ENCODE assay signal across 8 cellular contexts in the genomic region with DNA sequence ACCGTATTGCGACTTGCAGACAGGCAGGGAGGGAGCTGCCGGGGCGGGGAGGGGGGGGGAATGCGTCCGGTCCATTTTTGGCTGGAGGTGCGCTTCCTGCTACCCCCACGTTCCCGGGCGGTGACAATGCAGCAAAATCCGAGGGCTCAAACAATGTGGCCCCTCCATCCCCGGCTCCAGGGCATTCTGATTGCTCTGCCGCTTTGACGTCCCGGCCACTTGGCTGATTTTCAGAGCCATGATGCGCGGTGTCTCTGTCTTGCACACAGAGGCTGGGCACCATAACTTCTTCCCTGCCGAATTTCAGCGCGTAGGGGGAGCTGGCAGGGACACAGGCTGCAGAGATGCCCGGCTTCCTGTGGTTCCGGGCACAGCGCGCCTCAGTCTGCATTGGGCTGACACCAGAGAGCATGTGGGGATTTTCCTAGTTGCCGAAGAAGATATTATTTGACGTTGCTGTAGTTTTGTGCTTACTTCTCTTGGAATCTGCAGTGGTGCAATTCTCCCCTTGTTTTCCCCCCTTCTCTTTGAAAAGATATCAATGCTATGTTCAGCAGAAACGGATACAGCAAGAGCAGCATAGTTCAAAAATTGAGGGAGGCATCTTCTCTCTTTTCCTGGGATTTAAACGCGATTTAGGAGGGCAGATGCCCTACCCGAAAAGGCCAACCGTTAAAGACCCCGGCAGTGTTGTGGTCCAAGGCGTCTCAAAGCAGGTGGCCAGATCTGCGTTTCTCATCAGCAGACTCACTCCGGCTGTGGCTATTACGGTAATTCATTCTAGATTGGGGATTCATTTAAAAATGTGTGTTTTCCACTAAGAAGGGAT. TPM values are rescaled to one million over a fixed set of nuclear protein-coding genes. Genes with fewer than 3 reads are reported as not detected.
A peak's percentile ranks its signal among the peaks of the same experiment; 100 is the strongest.
DNase-seq lines count a peak whose midpoint lies in the region; ATAC-seq, FAIRE-seq and TF ChIP-seq lines count a peak whose summit lies in the region.

No MANE protein-coding gene starts in this region.

- no peak overlapping the region for H3K4me2 ChIP-seq in HepG2 (ENCODE audit: low read depth, low read length)

- H3K9ac ChIP-seq in HepG2 (ENCODE audit: insufficient read depth, low read depth, low read length), result no peak overlapping the region

- H3K4me1 ChIP-seq in HepG2 (ENCODE audit: insufficient read depth, low read length) (no peaks in the 10 kb centered on the region), upper lobe of left lung (peaks cover 11 to 18% (median 14%) of the 10 kb centered on the region in 4 donors)

- no peaks in the 10 kb centered on the region for H3K36me3 ChIP-seq in HepG2 (replicated peaks in 1 of 2; ENCODE audit: control insufficient read depth in 1 of 2, insufficient read depth in 2 of 2, low read length in 2 of 2)
- H3K36me3 ChIP-seq in upper lobe of left lung, result no peaks in the 10 kb centered on the region

- FAIRE-seq in HepG2 (lab: Jason Lieb, UNC), result no peak
- FAIRE-seq in GM12892 (lab: Jason Lieb, UNC), result no peak

- TF ChIP-seq POLR2A in HepG2 (IDR thresholded peaks at IDR 0.05; ENCODE audit: insufficient read depth in 1 of 2, low read depth in 2 of 2, low read length in 2 of 2) (no peak), upper lobe of left lung (IDR thresholded peaks at IDR 0.05) (no peak), GM12892 (IDR thresholded peaks at IDR 0.05; ENCODE audit: low read depth, low read length) (no peak)

- peaks cover 6% of the 10 kb centered on the region for H3K4me1 Mint-ChIP-seq in activated naive CD4-positive, alpha-beta T cell treated with anti-CD3 and anti-CD28 coated beads for 36 hours (ENCODE audit: low read depth)

- TF ChIP-seq RAD21 in HepG2 (CRISPR knock-in tag; IDR thresholded peaks at IDR 0.05), result no peak

- no TSS peak for BruUV-seq in HepG2 (replicated peaks; lab: Mats Ljungman, UMichigan)

- H3K4me3 Mint-ChIP-seq in activated naive CD4-positive, alpha-beta T cell treated with anti-CD3 and anti-CD28 coated beads for 36 hours, result peak overlapping the region; percentile 52

- intact Hi-C loops in activated naive CD4-positive, alpha-beta T cell treated with anti-CD3 and anti-CD28 coated beads for 36 hours (cut with micrococcal nuclease), result no loop called here
- intact Hi-C loops in HepG2 (cut with micrococcal nuclease; ENCODE audit: unreplicated experiment), result no loop called here

- H3K79me2 ChIP-seq in HepG2 (ENCODE audit: insufficient read depth, low read length), result no peaks in the 10 kb centered on the region

- no peaks in the 10 kb centered on the region for H4K20me1 ChIP-seq in HepG2 (ENCODE audit: insufficient read depth, low read length)

- H3K4me3 ChIP-seq in astrocyte of the cerebellum (ENCODE audit: low read depth, low read length) (peak overlapping the region; percentile 56), HepG2 (replicated peaks in 1 of 3; ENCODE audit: insufficient read depth in 1 of 3, low read depth in 2 of 3, low read length in 3 of 3) (no peak overlapping the region), upper lobe of left lung (peak overlapping the region in 3 of 4 donors; percentile 14 to 37 (median 21))

- no peaks in the 10 kb centered on the region for H3K9me3 Mint-ChIP-seq in activated naive CD4-positive, alpha-beta T cell treated with anti-CD3 and anti-CD28 coated beads for 36 hours

- no peak overlapping the region for H2AFZ ChIP-seq in HepG2 (ENCODE audit: low read length)

- 14% methylated on average over 12 of the region's 36 CpGs for WGBS in HepG2 (ENCODE audit: low lambda C conversion rate)
- WGBS in upper lobe of left lung, 2 donors, result 11 to 23% methylated on average over 19 to 36 of the region's 36 CpGs

- H3K27ac ChIP-seq in HepG2 (ENCODE audit: extremely low read length, insufficient read depth, low read length), result no peak overlapping the region
- no peak overlapping the region for H3K27ac ChIP-seq in upper lobe of left lung

- TF ChIP-seq EP300 in HepG2 (IDR thresholded peaks at IDR 0.05; ENCODE audit: low read depth in 2 of 2, low read length in 2 of 2) (no peak), HepG2 (CRISPR knock-in tag; IDR thresholded peaks at IDR 0.05; ENCODE audit: borderline replicate concordance) (no peak), upper lobe of left lung (IDR thresholded peaks at IDR 0.05) (no peak)

- CTCF ChIA-PET in activated naive CD4-positive, alpha-beta T cell treated with anti-CD3 and anti-CD28 coated beads for 36 hours (lab: Charles Lee), result no interaction called here
- CTCF ChIA-PET in HepG2 (lab: Yijun Ruan, JAX; ENCODE audit: low intra/inter-chr PET ratio, low total read pairs), result no interaction called here

- H3K36me3 Mint-ChIP-seq in activated naive CD4-positive, alpha-beta T cell treated with anti-CD3 and anti-CD28 coated beads for 36 hours (ENCODE audit: low read depth), result no peaks in the 10 kb centered on the region

- H3K9me3 ChIP-seq in HepG2 (ENCODE audit: low read length) (no peaks in the 10 kb centered on the region), upper lobe of left lung (no peaks in the 10 kb centered on the region)

- POLR2A ChIA-PET in HepG2 (lab: Yijun Ruan, JAX), result no interaction called here

- peaks cover 63% of the 10 kb centered on the region for H3K27me3 Mint-ChIP-seq in activated naive CD4-positive, alpha-beta T cell treated with anti-CD3 and anti-CD28 coated beads for 36 hours (ENCODE audit: low read depth)

- ATAC-seq in HepG2, result no peak
- ATAC-seq in upper lobe of left lung (ENCODE audit: low FRiP score in 2 of 2), result peak in 1 of 2 donors; percentile 15

- DNase-seq in activated naive CD4-positive, alpha-beta T cell treated with anti-CD3 and anti-CD28 coated beads for 36 hours, result peak; percentile 9
- no peak for DNase-seq in activated naive CD4-positive, alpha-beta T cell treated with anti-CD3 and anti-CD28 coated beads, Interleukin-2, amount 50 U/mL, for 16 hours
- DNase-seq in astrocyte of the cerebellum (ENCODE audit: low read depth) (no peak), HepG2 (ENCODE audit: low spot score) (no peak), upper lobe of left lung (peak in 1 of 2 donors; percentile 40), dermis blood vessel endothelial cell (no peak), GM12892 (ENCODE audit: insufficient read length) (no peak), CD1c-positive myeloid dendritic cell (ENCODE audit: extremely low spot score) (no peak)

- in situ Hi-C loops in astrocyte of the cerebellum (cut with HindIII; ENCODE audit: low sequenced_read_pairs), result no loop called here
- in situ Hi-C loops in HepG2 (cut with HindIII; ENCODE audit: extremely low pct_ligation_motif_present, low pct_unique_long_range_greater_than_20kb), result no loop called here

- TF ChIP-seq CTCF in astrocyte of the cerebellum (IDR thresholded peaks at IDR 0.05; ENCODE audit: low read depth, low read length, missing control alignments) (no peak), HepG2 (CRISPR knock-in tag; IDR thresholded peaks at IDR 0.05) (no peak), upper lobe of left lung (IDR thresholded peaks at IDR 0.05) (no peak)

- H3K27me3 ChIP-seq in HepG2 (ENCODE audit: control insufficient read depth in 1 of 2, insufficient read depth in 2 of 2, low read length in 2 of 2), result peaks cover 1 to 50% of the 10 kb centered on the region in 2 experiments
- peaks cover 0 to 33% (median 17%) of the 10 kb centered on the region in 4 donors for H3K27me3 ChIP-seq in upper lobe of left lung

- no peak overlapping the region for H3K27ac Mint-ChIP-seq in activated naive CD4-positive, alpha-beta T cell treated with anti-CD3 and anti-CD28 coated beads for 36 hours

TF ChIP-seq in HepG2, 621 proteins besides CTCF, POLR2A, EP300 and RAD21 (continues in another document):
- no peak for TF ChIP-seq ZMAT5 (CRISPR knock-in tag; IDR thresholded peaks at IDR 0.05; ENCODE audit: borderline replicate concordance, low read depth)
- TF ChIP-seq ZNF430 (CRISPR knock-in tag; IDR thresholded peaks at IDR 0.05), result no peak
- no peak for TF ChIP-seq ZNF879 (CRISPR knock-in tag; IDR thresholded peaks at IDR 0.05)
- TF ChIP-seq CHCHD3 (CRISPR knock-in tag; IDR thresholded peaks at IDR 0.05), result no peak
- TF ChIP-seq SRF (IDR thresholded peaks at IDR 0.05; ENCODE audit: low read depth, low read length), result no peak
- TF ChIP-seq NFATC3 (CRISPR knock-in tag; IDR thresholded peaks at IDR 0.05), result no peak

RNA-seq across cellular contexts. Expression of gene HECW1, which starts 1.4 kb away (rescaled TPM):
- not detected for total RNA-seq in activated naive CD4-positive, alpha-beta T cell treated with anti-CD3 and anti-CD28 coated beads for 36 hours
- total RNA-seq in HepG2 (2016; rRNA removed; fragmentation: Illumina TruSeq; extraction: Trizol), result not detected in 2 replicates
- total RNA-seq in HepG2 (2016; cell fraction: cytosol; rRNA removed; fragmentation: Illumina TruSeq; extraction: Trizol; ENCODE audit: low read depth), result under 0.01 TPM in 1 of 2 replicates, not detected in the other
- not detected in 2 replicates for total RNA-seq in HepG2 (2016; cell fraction: insoluble cytoplasmic fraction; rRNA removed; fragmentation: Illumina TruSeq; extraction: Trizol)
- not detected in 2 replicates for total RNA-seq in HepG2 (2016; cell fraction: membrane; rRNA removed; fragmentation: Illumina TruSeq; extraction: Trizol)
- total RNA-seq in HepG2 (2016; cell fraction: nucleus; rRNA removed; fragmentation: Illumina TruSeq; extraction: Trizol), result not detected in 2 replicates
- polyA plus RNA-seq in HepG2 (2011; rRNA removed), result not detected in 2 replicates
- not detected in 2 replicates for polyA plus RNA-seq in HepG2 (2011; cell fraction: cytosol; rRNA removed)
- polyA plus RNA-seq in HepG2 (2011; cell fraction: nucleus; rRNA removed), result not detected in 2 replicates
- polyA plus RNA-seq in HepG2 (2012), result not detected in 2 replicates
- not detected in 2 replicates for polyA plus RNA-seq in HepG2 (2016; cell fraction: cytosol; fragmentation: Illumina TruSeq; extraction: Trizol; ENCODE audit: low read depth)
- not detected in 2 replicates for polyA plus RNA-seq in HepG2 (2016; cell fraction: insoluble cytoplasmic fraction; fragmentation: Illumina TruSeq; extraction: Trizol; ENCODE audit: low read depth)
- polyA plus RNA-seq in HepG2 (2016; cell fraction: membrane; fragmentation: Illumina TruSeq; extraction: Trizol; ENCODE audit: low read depth), result not detected in 2 replicates
- not detected in 2 replicates for polyA plus RNA-seq in HepG2 (2016; cell fraction: nucleus; fragmentation: Illumina TruSeq; extraction: Trizol; ENCODE audit: insufficient read depth, low read depth)
- polyA minus RNA-seq in HepG2 (2011; rRNA and poly(A)+ RNA removed; ENCODE audit: low replicate concordance), result 4.0 TPM in 1 of 2 replicates, not detected in the other
- not detected in 2 replicates for polyA minus RNA-seq in HepG2 (2011; cell fraction: cytosol; rRNA and poly(A)+ RNA removed)
- polyA minus RNA-seq in HepG2 (2011; cell fraction: nucleus; rRNA and poly(A)+ RNA removed), result not detected in 2 replicates
- 1 to 10 TPM in 1 of 6 donors, under 1 TPM in 4, not detected in 1; 0.10 to 1.0 (median 0.76) TPM for total RNA-seq in upper lobe of left lung
- total RNA-seq in dermis blood vessel endothelial cell, result not detected in 2 replicates
- polyA plus RNA-seq in GM12892 (2012; ENCODE audit: missing spikeins), result 0.08 TPM

Comparison
In these comparisons a context has a peak if more than half of its experiments do, and no peak if none do; other contexts are left out.
1. H3K4me3 ChIP-seq: peak in astrocyte of the cerebellum (single experiment) and upper lobe of left lung (3 of 4); none in HepG2 (0 of 3).